Comparison of ENCODE assay signal across 1 cellular context in the genomic region with DNA sequence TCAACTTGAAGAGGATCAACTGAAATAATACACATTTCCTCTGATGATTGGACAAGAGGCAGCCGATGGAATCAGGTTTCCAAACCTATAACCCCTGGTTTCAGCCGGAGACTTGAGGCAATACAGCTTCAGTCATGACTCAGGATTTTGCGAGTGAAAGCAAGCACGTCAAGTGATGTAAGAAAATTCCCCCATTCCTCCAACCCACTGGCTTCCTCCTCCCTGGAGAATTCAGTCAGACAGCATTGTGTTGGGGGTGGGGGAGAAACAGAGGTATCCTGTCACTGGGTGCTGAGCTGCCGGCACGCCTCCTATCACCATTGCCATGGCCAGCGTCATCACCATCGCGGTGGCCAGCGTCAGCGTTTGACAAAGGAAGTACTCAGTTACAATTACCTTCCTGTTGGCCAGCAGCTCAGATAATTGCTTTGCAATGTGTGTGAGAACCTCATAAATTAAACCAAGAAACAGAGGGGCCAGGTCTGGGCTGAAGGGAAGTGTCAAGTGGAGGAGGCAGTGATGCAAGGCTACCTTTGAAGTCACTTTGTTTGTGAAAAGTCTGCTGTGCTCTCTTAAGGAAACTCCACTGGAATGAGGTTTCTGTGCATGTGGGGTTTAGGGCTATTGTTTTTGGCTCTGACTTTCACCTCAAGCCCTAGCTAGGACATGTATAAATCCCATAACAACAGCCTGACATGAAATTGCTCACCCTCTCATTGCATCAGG.
TF ChIP-seq lines count a peak whose summit lies in the region.

No MANE protein-coding gene starts in this region.

TF ChIP-seq in H1, 55 proteins besides CTCF, POLR2A, EP300 and RAD21 (continued from another document):
- TF ChIP-seq TAF1 (IDR thresholded peaks at IDR 0.05; ENCODE audit: low read depth, low read length), result peak; percentile 10; the same call in 1 of the 2 replicates
- no peak for TF ChIP-seq KDM5A (IDR thresholded peaks at IDR 0.05; ENCODE audit: low read length)
- peak; percentile 60 for TF ChIP-seq SAP30 (IDR thresholded peaks at IDR 0.05; ENCODE audit: insufficient read depth, insufficient replicate concordance, low read length)
- no peak for TF ChIP-seq RNF2 (IDR thresholded peaks at IDR 0.05; ENCODE audit: borderline replicate concordance, low read depth, low read length, missing control alignments, poor library complexity, severe bottlenecking)
- no peak for TF ChIP-seq YY1 (IDR thresholded peaks at IDR 0.05; ENCODE audit: low read depth, low read length)
- TF ChIP-seq, protein P1, sequence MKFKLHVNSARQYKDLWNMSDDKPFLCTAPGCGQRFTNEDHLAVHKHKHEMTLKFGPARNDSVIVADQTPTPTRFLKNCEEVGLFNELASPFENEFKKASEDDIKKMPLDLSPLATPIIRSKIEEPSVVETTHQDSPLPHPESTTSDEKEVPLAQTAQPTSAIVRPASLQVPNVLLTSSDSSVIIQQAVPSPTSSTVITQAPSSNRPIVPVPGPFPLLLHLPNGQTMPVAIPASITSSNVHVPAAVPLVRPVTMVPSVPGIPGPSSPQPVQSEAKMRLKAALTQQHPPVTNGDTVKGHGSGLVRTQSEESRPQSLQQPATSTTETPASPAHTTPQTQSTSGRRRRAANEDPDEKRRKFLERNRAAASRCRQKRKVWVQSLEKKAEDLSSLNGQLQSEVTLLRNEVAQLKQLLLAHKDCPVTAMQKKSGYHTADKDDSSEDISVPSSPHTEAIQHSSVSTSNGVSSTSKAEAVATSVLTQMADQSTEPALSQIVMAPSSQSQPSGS (IDR thresholded peaks at IDR 0.05; ENCODE audit: low read length), result no peak
- no peak for TF ChIP-seq HDAC2 (IDR thresholded peaks at IDR 0.05; ENCODE audit: borderline replicate concordance in 1 of 2, low read depth in 2 of 2, low read length in 2 of 2)
- no peak for TF ChIP-seq NRF1 (IDR thresholded peaks at IDR 0.05; ENCODE audit: low read depth, low read length)
- TF ChIP-seq KDM4A (IDR thresholded peaks at IDR 0.05; ENCODE audit: low read depth, low read length, severe bottlenecking), result no peak
- TF ChIP-seq POU5F1 (IDR thresholded peaks at IDR 0.05; ENCODE audit: low read depth, low read length), result no peak
- peak in 1 of 2 experiments; percentile 74; a peak in 2 of 4 replicates for TF ChIP-seq SIN3A (conservative IDR thresholded peaks at IDR 0.05 in 1 of 2, IDR thresholded peaks at IDR 0.05 in 1 of 2; ENCODE audit: low read depth in 1 of 2, low read length in 2 of 2)
- no peak for TF ChIP-seq SP2 (IDR thresholded peaks at IDR 0.05; ENCODE audit: low read length)
- 0 out of 2 replicates have a peak, but pooled peaks have one; percentile 47 for TF ChIP-seq ATF3 (IDR thresholded peaks at IDR 0.05; ENCODE audit: insufficient read depth, low read depth, low read length)
- TF ChIP-seq CBX5 (IDR thresholded peaks at IDR 0.05; ENCODE audit: low read depth, low read length), result no peak
- no peak for TF ChIP-seq PHF8 (conservative IDR thresholded peaks at IDR 0.05; ENCODE audit: low read depth, low read length)
- TF ChIP-seq CHD2 (IDR thresholded peaks at IDR 0.05; ENCODE audit: low read length), result peak; percentile 20; the same call in 1 of the 2 replicates
- peak; percentile 71 for TF ChIP-seq TEAD4 (IDR thresholded peaks at IDR 0.05; ENCODE audit: low read depth, low read length)
- no peak for TF ChIP-seq GTF2F1 (IDR thresholded peaks at IDR 0.05; ENCODE audit: borderline replicate concordance, low read depth, low read length)
- no peak for TF ChIP-seq ZNF274 (IDR thresholded peaks at IDR 0.05; ENCODE audit: borderline replicate concordance, extremely low read depth, low read length)
- no peak for TF ChIP-seq BCL11A (IDR thresholded peaks at IDR 0.05; ENCODE audit: low read depth in 2 of 2, low read length in 2 of 2)
- no peak for TF ChIP-seq TAF7 (optimal IDR thresholded peaks at IDR 0.05; ENCODE audit: borderline replicate concordance, low read depth, low read length)
- TF ChIP-seq RFX5 (IDR thresholded peaks at IDR 0.05; ENCODE audit: borderline replicate concordance, low read depth, low read length), result no peak
- 0 out of 2 replicates have a peak, but pooled peaks have one; percentile 53 for TF ChIP-seq SP4 (IDR thresholded peaks at IDR 0.05; ENCODE audit: low read length)
- peak; percentile 33 for TF ChIP-seq CTBP2 (IDR thresholded peaks at IDR 0.05; ENCODE audit: borderline replicate concordance, insufficient read depth, insufficient read length, low read length)
- no peak for TF ChIP-seq HDAC6 (IDR thresholded peaks at IDR 0.05; ENCODE audit: low read depth, low read length)
- peak; percentile 31; the same call in 1 of the 2 replicates for TF ChIP-seq CEBPB (IDR thresholded peaks at IDR 0.05; ENCODE audit: low read depth, low read length)
- TF ChIP-seq RBBP5 (IDR thresholded peaks at IDR 0.05; ENCODE audit: borderline replicate concordance, low read depth, low read length), result no peak
- no peak for TF ChIP-seq TCF12 (IDR thresholded peaks at IDR 0.05; ENCODE audit: low read depth, low read length)
- peak; percentile 90 for TF ChIP-seq BACH1 (IDR thresholded peaks at IDR 0.05; ENCODE audit: low read length)
- no peak for TF ChIP-seq POLR2AphosphoS5 (IDR thresholded peaks at IDR 0.05; ENCODE audit: low read depth, low read length)
- TF ChIP-seq JUN (IDR thresholded peaks at IDR 0.05; ENCODE audit: low read depth, low read length), result no peak
- TF ChIP-seq EGR1 (IDR thresholded peaks at IDR 0.05; ENCODE audit: borderline replicate concordance, low read depth, low read length), result no peak
- TF ChIP-seq, protein P2, sequence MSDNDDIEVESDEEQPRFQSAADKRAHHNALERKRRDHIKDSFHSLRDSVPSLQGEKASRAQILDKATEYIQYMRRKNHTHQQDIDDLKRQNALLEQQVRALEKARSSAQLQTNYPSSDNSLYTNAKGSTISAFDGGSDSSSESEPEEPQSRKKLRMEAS (IDR thresholded peaks at IDR 0.05), result peak; percentile 39; the same call in 1 of the 2 replicates
- no peak for TF ChIP-seq KDM1A (IDR thresholded peaks at IDR 0.05; ENCODE audit: borderline replicate concordance, low read length)
- TF ChIP-seq BRCA1 (IDR thresholded peaks at IDR 0.05; ENCODE audit: low read depth, low read length), result no peak
- no peak for TF ChIP-seq SP1 (IDR thresholded peaks at IDR 0.05; ENCODE audit: low read depth, low read length)
- TF ChIP-seq JUND (IDR thresholded peaks at IDR 0.05; ENCODE audit: low read length), result no peak
- no peak for TF ChIP-seq SRF (IDR thresholded peaks at IDR 0.05; ENCODE audit: low read depth, low read length)
- TF ChIP-seq CBX8 (IDR thresholded peaks at IDR 0.05; ENCODE audit: borderline replicate concordance, low read depth, low read length), result no peak
- TF ChIP-seq NANOG (IDR thresholded peaks at IDR 0.05; ENCODE audit: insufficient read depth, low read depth, low read length, poor library complexity, severe bottlenecking), result no peak
- TF ChIP-seq FOSL1 (IDR thresholded peaks at IDR 0.05; ENCODE audit: insufficient read depth, low read depth, low read length), result no peak
- peak; percentile 72; the same call in 1 of the 2 replicates for TF ChIP-seq MAFK (IDR thresholded peaks at IDR 0.05; ENCODE audit: low read depth, low read length)
- TF ChIP-seq CHD1 (IDR thresholded peaks at IDR 0.05; ENCODE audit: low read depth, low read length), result no peak
- TF ChIP-seq, protein P3, sequence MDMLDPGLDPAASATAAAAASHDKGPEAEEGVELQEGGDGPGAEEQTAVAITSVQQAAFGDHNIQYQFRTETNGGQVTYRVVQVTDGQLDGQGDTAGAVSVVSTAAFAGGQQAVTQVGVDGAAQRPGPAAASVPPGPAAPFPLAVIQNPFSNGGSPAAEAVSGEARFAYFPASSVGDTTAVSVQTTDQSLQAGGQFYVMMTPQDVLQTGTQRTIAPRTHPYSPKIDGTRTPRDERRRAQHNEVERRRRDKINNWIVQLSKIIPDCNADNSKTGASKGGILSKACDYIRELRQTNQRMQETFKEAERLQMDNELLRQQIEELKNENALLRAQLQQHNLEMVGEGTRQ (IDR thresholded peaks at IDR 0.05; ENCODE audit: low read length), result no peak
- no peak for TF ChIP-seq SIX5 (IDR thresholded peaks at IDR 0.05; ENCODE audit: low read depth, low read length)
- TF ChIP-seq, protein P4, sequence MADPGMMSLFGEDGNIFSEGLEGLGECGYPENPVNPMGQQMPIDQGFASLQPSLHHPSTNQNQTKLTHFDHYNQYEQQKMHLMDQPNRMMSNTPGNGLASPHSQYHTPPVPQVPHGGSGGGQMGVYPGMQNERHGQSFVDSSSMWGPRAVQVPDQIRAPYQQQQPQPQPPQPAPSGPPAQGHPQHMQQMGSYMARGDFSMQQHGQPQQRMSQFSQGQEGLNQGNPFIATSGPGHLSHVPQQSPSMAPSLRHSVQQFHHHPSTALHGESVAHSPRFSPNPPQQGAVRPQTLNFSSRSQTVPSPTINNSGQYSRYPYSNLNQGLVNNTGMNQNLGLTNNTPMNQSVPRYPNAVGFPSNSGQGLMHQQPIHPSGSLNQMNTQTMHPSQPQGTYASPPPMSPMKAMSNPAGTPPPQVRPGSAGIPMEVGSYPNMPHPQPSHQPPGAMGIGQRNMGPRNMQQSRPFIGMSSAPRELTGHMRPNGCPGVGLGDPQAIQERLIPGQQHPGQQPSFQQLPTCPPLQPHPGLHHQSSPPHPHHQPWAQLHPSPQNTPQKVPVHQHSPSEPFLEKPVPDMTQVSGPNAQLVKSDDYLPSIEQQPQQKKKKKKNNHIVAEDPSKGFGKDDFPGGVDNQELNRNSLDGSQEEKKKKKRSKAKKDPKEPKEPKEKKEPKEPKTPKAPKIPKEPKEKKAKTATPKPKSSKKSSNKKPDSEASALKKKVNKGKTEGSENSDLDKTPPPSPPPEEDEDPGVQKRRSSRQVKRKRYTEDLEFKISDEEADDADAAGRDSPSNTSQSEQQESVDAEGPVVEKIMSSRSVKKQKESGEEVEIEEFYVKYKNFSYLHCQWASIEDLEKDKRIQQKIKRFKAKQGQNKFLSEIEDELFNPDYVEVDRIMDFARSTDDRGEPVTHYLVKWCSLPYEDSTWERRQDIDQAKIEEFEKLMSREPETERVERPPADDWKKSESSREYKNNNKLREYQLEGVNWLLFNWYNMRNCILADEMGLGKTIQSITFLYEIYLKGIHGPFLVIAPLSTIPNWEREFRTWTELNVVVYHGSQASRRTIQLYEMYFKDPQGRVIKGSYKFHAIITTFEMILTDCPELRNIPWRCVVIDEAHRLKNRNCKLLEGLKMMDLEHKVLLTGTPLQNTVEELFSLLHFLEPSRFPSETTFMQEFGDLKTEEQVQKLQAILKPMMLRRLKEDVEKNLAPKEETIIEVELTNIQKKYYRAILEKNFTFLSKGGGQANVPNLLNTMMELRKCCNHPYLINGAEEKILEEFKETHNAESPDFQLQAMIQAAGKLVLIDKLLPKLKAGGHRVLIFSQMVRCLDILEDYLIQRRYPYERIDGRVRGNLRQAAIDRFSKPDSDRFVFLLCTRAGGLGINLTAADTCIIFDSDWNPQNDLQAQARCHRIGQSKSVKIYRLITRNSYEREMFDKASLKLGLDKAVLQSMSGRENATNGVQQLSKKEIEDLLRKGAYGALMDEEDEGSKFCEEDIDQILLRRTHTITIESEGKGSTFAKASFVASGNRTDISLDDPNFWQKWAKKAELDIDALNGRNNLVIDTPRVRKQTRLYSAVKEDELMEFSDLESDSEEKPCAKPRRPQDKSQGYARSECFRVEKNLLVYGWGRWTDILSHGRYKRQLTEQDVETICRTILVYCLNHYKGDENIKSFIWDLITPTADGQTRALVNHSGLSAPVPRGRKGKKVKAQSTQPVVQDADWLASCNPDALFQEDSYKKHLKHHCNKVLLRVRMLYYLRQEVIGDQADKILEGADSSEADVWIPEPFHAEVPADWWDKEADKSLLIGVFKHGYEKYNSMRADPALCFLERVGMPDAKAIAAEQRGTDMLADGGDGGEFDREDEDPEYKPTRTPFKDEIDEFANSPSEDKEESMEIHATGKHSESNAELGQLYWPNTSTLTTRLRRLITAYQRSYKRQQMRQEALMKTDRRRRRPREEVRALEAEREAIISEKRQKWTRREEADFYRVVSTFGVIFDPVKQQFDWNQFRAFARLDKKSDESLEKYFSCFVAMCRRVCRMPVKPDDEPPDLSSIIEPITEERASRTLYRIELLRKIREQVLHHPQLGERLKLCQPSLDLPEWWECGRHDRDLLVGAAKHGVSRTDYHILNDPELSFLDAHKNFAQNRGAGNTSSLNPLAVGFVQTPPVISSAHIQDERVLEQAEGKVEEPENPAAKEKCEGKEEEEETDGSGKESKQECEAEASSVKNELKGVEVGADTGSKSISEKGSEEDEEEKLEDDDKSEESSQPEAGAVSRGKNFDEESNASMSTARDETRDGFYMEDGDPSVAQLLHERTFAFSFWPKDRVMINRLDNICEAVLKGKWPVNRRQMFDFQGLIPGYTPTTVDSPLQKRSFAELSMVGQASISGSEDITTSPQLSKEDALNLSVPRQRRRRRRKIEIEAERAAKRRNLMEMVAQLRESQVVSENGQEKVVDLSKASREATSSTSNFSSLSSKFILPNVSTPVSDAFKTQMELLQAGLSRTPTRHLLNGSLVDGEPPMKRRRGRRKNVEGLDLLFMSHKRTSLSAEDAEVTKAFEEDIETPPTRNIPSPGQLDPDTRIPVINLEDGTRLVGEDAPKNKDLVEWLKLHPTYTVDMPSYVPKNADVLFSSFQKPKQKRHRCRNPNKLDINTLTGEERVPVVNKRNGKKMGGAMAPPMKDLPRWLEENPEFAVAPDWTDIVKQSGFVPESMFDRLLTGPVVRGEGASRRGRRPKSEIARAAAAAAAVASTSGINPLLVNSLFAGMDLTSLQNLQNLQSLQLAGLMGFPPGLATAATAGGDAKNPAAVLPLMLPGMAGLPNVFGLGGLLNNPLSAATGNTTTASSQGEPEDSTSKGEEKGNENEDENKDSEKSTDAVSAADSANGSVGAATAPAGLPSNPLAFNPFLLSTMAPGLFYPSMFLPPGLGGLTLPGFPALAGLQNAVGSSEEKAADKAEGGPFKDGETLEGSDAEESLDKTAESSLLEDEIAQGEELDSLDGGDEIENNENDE (IDR thresholded peaks at IDR 0.05; ENCODE audit: insufficient replicate concordance, low read length), result no peak
- no peak for TF ChIP-seq EZH2 (IDR thresholded peaks at IDR 0.05; ENCODE audit: low read depth, low read length, severe bottlenecking)
- TF ChIP-seq SUZ12 (IDR thresholded peaks at IDR 0.05; ENCODE audit: low read length), result no peak
- peak; percentile 24 for TF ChIP-seq ASH2L (IDR thresholded peaks at IDR 0.05; ENCODE audit: low read length)
- peak; percentile 76 for TF ChIP-seq CREB1 (IDR thresholded peaks at IDR 0.05)
- no peak for TF ChIP-seq RXRA (IDR thresholded peaks at IDR 0.05; ENCODE audit: insufficient read depth, low read depth, low read length)
